8 cellular contexts compared by ENCODE assay signal in genomic region chr3:32340039-32340438, GRCh38. TPM values are rescaled to one million over a fixed set of nuclear protein-coding genes. Genes with fewer than 3 reads are reported as not detected.
DNase-seq lines count a peak whose midpoint lies in the region; ATAC-seq and TF ChIP-seq lines count a peak whose summit lies in the region.

No MANE protein-coding gene starts in this region.

- no peaks in the 10 kb centered on the region for H3K9me3 Mint-ChIP-seq in activated T-cell treated with anti-CD3 and anti-CD28 coated beads, Interleukin-2, amount 50 U/mL, for 4 hours

- H3K4me1 Mint-ChIP-seq in activated T-cell treated with anti-CD3 and anti-CD28 coated beads, Interleukin-2, amount 50 U/mL, for 4 hours (ENCODE audit: low read depth), result peaks cover 19% of the 10 kb centered on the region

- peak; percentile 58 to 72 for ATAC-seq in activated T-cell treated with anti-CD3 and anti-CD28 coated beads, Interleukin-2, amount 50 U/mL, for 4 hours
- no peak for ATAC-seq in HG03378 (IDR thresholded peaks at IDR 0.05; ENCODE audit: unreplicated experiment)

- H3K36me3 Mint-ChIP-seq in activated T-cell treated with anti-CD3 and anti-CD28 coated beads, Interleukin-2, amount 50 U/mL, for 4 hours (ENCODE audit: insufficient read depth), result no peaks in the 10 kb centered on the region

- no peaks in the 10 kb centered on the region for H3K9me3 ChIP-seq in SJCRH30 (replicated peaks)

- no peak overlapping the region for H3K4me3 Mint-ChIP-seq in activated T-cell treated with anti-CD3 and anti-CD28 coated beads, Interleukin-2, amount 50 U/mL, for 4 hours

- TF ChIP-seq EP300 in Ishikawa (IDR thresholded peaks at IDR 0.05; ENCODE audit: borderline replicate concordance), result no peak

- H3K4me3 ChIP-seq in SJCRH30, result no peak overlapping the region
- no peak overlapping the region for H3K4me3 ChIP-seq in epithelial cell of esophagus (ENCODE audit: low read length)

- H3K27ac ChIP-seq in SJCRH30, result no peak overlapping the region

- TF ChIP-seq CTCF in epithelial cell of esophagus (IDR thresholded peaks at IDR 0.05; ENCODE audit: insufficient read depth, low read depth, low read length, missing control alignments), result peak; percentile 62

- no peaks in the 10 kb centered on the region for H3K27me3 Mint-ChIP-seq in activated T-cell treated with anti-CD3 and anti-CD28 coated beads, Interleukin-2, amount 50 U/mL, for 4 hours (ENCODE audit: low read depth)

- H3K36me3 ChIP-seq in SJCRH30, result no peaks in the 10 kb centered on the region

- H3K27me3 ChIP-seq in SJCRH30, result no peaks in the 10 kb centered on the region

- no peaks in the 10 kb centered on the region for H3K4me1 ChIP-seq in SJCRH30

- DNase-seq in activated T-cell treated with anti-CD3 and anti-CD28 coated beads, Interleukin-2, amount 50 U/mL, for 4 hours, result peak; percentile 23
- no peak for DNase-seq in activated T-cell treated with anti-CD3 and anti-CD28 coated beads, Interleukin-2, amount 50 U/mL, for 1 hour
- DNase-seq in SJCRH30 (peak; percentile 4 to 30), epithelial cell of esophagus (ENCODE audit: low read depth) (peak; percentile 65), mucosa of gallbladder (ENCODE audit: low spot score) (peak; percentile 65)
- no peak for DNase-seq in effector CD8-positive, alpha-beta T cell (lab: John Stamatoyannopoulos, UW)

- TF ChIP-seq RAD21 in Ishikawa (IDR thresholded peaks at IDR 0.05; ENCODE audit: low read depth), result peak; percentile 67

TF ChIP-seq in Ishikawa, 13 proteins besides CTCF, POLR2A, EP300 and RAD21:
- TF ChIP-seq TAF1 (IDR thresholded peaks at IDR 0.05; ENCODE audit: low read depth) (no peak), NFIC (IDR thresholded peaks at IDR 0.05) (no peak), TCF12 (IDR thresholded peaks at IDR 0.05; ENCODE audit: low read depth) (no peak), MAX (IDR thresholded peaks at IDR 0.05) (no peak), TEAD4 (IDR thresholded peaks at IDR 0.05) (no peak), FOXM1 (IDR thresholded peaks at IDR 0.05; ENCODE audit: borderline replicate concordance, low read depth) (no peak), ZBTB7A (IDR thresholded peaks at IDR 0.05; ENCODE audit: low read depth) (no peak), CREB1 (IDR thresholded peaks at IDR 0.05; ENCODE audit: low read depth) (no peak), YY1 (IDR thresholded peaks at IDR 0.05; ENCODE audit: low read depth) (no peak), CEBPB (IDR thresholded peaks at IDR 0.05) (no peak), EGR1 (IDR thresholded peaks at IDR 0.05) (no peak), REST (IDR thresholded peaks at IDR 0.05; ENCODE audit: low read depth) (no peak)

RNA-seq across cellular contexts. Expression of gene CMTM7, which starts 51.6 kb away (rescaled TPM):
- total RNA-seq in activated T-cell treated with anti-CD3 and anti-CD28 coated beads, Interleukin-2, amount 50 U/mL, for 4 hours, result 10 to 100 TPM; 19.1 to 23.2 (median 21.3) TPM
- total RNA-seq in SJCRH30 (2014; rRNA removed; shearing (Covaris generic)), result 16.1 and 16.3 TPM in 2 replicates
- 19.3 TPM for total RNA-seq in mucosa of gallbladder

Comparison
In these comparisons a context has a peak if more than half of its experiments do, and no peak if none do; other contexts are left out.
1. DNase-seq: peak in activated T-cell treated with anti-CD3 and anti-CD28 coated beads, Interleukin-2, amount 50 U/mL, for 4 hours (single experiment), SJCRH30 (2 of 2), epithelial cell of esophagus (single experiment) and mucosa of gallbladder (single experiment); none in activated T-cell treated with anti-CD3 and anti-CD28 coated beads, Interleukin-2, amount 50 U/mL, for 1 hour (single experiment) and effector CD8-positive, alpha-beta T cell (single experiment).